In the genomic region with DNA sequence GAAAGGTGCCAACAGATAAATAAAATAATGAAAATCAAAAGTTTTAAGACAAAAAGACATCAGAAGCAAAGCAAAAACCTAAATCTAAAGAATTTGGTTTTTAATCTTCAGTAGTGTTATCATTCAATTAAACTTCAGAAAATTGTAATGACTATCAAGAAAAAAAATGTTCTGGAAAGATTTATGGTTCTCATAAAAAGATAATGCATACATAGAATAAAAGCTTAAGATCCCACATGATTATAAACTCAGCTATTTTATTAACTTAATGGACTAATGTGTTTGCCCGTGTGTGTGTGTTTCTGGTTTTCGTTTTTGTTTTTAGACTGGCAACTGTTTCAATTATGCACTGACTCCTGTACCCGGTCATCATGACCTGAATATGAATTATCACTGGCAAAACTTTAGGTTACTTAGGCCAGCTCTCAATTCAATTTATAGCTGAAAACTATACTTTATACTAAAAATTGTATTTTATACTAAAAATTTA, we compare ENCODE assay signal across 8 cellular contexts.
"Had no signal": no experiment of that assay in that cellular context is flagged by ENCODE, and none has a peak within 500 bp of the region (broad histone marks: within the 10 kb centered on the region; RNA-seq: fewer than 3 reads in every experiment).

No MANE protein-coding gene starts in this region.

- DNase-seq: GM23248, H9, HCEC 1CT, IMR-90 had no signal

- FAIRE-seq: H1, H54, HTR-8/SVneo, K562 had no signal

- H2AFZ ChIP-seq: GM23248 had no signal

- H3K4me3 ChIP-seq: GM23248, K562 had no signal

- H3K9ac ChIP-seq: GM23248 had no signal

- H3K27ac ChIP-seq: GM23248 had no signal
